In the genomic region with DNA sequence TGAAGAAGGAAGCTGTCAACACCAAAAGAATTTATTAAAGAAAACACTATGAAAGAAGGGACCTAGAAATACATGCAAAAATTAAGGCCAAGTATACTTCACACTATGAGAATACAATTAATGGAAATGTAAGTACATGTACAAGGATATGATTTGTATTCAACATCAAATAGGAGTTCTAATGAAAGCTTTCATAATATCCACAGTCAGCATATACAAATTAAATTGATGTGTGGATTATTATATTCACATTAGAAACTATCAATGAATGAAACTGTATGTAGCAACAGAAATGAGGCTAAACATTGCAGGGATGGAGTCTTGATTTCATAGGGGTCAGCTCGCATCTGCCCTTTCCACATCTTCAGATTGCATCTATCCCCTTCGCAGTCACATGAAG, we compare ENCODE assay signal across 29 cellular contexts.
"Had no signal": no experiment of that assay in that cellular context is flagged by ENCODE, and none has a peak within 500 bp of the region (broad histone marks: within the 10 kb centered on the region; RNA-seq: fewer than 3 reads in every experiment).

No MANE protein-coding gene starts in this region.

- DNase-seq: activated B cell treated with CpG ODN at 0.5 μM for 24 hours; activated CD4-positive, alpha-beta memory T cell treated with anti-CD3 and anti-CD28 coated beads, Interleukin-2, amount 10 ng/mL, durations not matched to agents 7 days and 5 days; activated CD4-positive, alpha-beta T cell treated with anti-CD3 and anti-CD28 coated beads for 4 hours; activated CD4-positive, alpha-beta T cell treated with anti-CD3 and anti-CD28 coated beads, Interleukin-2, amount 10 ng/mL, durations not matched to agents 24 days and 14 days; activated CD4-positive, alpha-beta T cell treated with anti-CD3 and anti-CD28 coated beads, Interleukin-2, amount 50 U/mL, for 48 hours; activated CD4-positive, CD25-positive, alpha-beta regulatory T cell treated with anti-CD3 and anti-CD28 coated beads, Interleukin-2, amount 50 U/mL, for 72 hours; activated CD8-positive, alpha-beta memory T cell treated with anti-CD3 and anti-CD28 coated beads for 24 hours; activated CD8-positive, alpha-beta memory T cell treated with anti-CD3 and anti-CD28 coated beads, Interleukin-2, amount 10 ng/mL, durations not matched to agents 7 days and 5 days; activated CD8-positive, alpha-beta memory T cell treated with anti-CD3 and anti-CD28 coated beads, Interleukin-2, amount 50 U/mL, for 48 hours; activated CD8-positive, alpha-beta T cell treated with anti-CD3 and anti-CD28 coated beads, Interleukin-2, amount 10 ng/mL, durations not matched to agents 7 days and 5 days; activated effector memory CD4-positive, alpha-beta T cell treated with Interleukin-2 at 50 U/mL for 16 hours; activated gamma-delta T cell; activated naive CD4-positive, alpha-beta T cell treated with anti-CD3 and anti-CD28 coated beads, Interleukin-2, amount 10 ng/mL, durations not matched to agents 7 days and 5 days; activated naive CD4-positive, alpha-beta T cell treated with Interleukin-2 at 50 U/mL for 16 hours; activated naive CD8-positive, alpha-beta T cell treated with anti-CD3 and anti-CD28 coated beads, Interleukin-2, amount 10 ng/mL, durations not matched to agents 7 days and 5 days; activated naive CD8-positive, alpha-beta T cell treated with anti-CD3 and anti-CD28 coated beads, Interleukin-2, amount 50 U/mL, for 24 hours; activated T-cell treated with anti-CD3 and anti-CD28 coated beads, Interleukin-2, amount 50 U/mL, for 24 hours; activated T-cell treated with anti-CD3 and anti-CD28 coated beads, Interleukin-2, amount 50 U/mL, for 48 hours; aorta; body of pancreas; brain microvascular endothelial cell; central memory CD4-positive, alpha-beta T cell; T-helper 1 cell; T-helper 2 cell; T-helper 9 cell had no signal

- FAIRE-seq: astrocyte, TTC549 had no signal

- H3K27ac ChIP-seq: body of pancreas, brain microvascular endothelial cell, breast epithelium, VCaP had no signal

- H3K9me3 ChIP-seq: body of pancreas, breast epithelium had no signal

- ATAC-seq: activated CD8-positive, alpha-beta memory T cell treated with anti-CD3 and anti-CD28 coated beads, Interleukin-2, amount 10 ng/mL, durations not matched to agents 7 days and 5 days; activated CD8-positive, alpha-beta T cell treated with anti-CD3 and anti-CD28 coated beads, Interleukin-2, amount 10 ng/mL, durations not matched to agents 7 days and 5 days; activated naive CD8-positive, alpha-beta T cell treated with anti-CD3 and anti-CD28 coated beads, Interleukin-2, amount 50 U/mL, for 24 hours; body of pancreas had no signal

- H3K4me1 ChIP-seq: breast epithelium had no signal

- H3K36me3 ChIP-seq: brain microvascular endothelial cell, breast epithelium had no signal

- H3K4me3 ChIP-seq: body of pancreas, breast epithelium had no signal

- H3K27me3 ChIP-seq: body of pancreas, brain microvascular endothelial cell, breast epithelium had no signal
